In genomic region chr12:60185060-60185459, GRCh38 we compare ENCODE assay signal across 28 cellular contexts.
"Had no signal": no experiment of that assay in that cellular context is flagged by ENCODE, and none has a peak within 500 bp of the region (broad histone marks: within the 10 kb centered on the region; RNA-seq: fewer than 3 reads in every experiment).

No MANE protein-coding gene starts in this region.

- FAIRE-seq: colon, endometrium, endothelial cell of umbilical vein, frontal cortex had no signal

- H3K27me3 ChIP-seq: colonic mucosa, dorsolateral prefrontal cortex, esophagus muscularis mucosa, esophagus squamous epithelium, foreskin keratinocyte, gastrocnemius medialis, gastroesophageal sphincter, heart left ventricle, heart right ventricle had no signal

- H3K27ac ChIP-seq: colonic mucosa, coronary artery, dorsolateral prefrontal cortex, epithelial cell of prostate, esophagus muscularis mucosa, esophagus squamous epithelium, foreskin keratinocyte, gastrocnemius medialis, gastroesophageal sphincter, heart left ventricle, heart right ventricle had no signal

- H3K4me3 ChIP-seq: colonic mucosa, coronary artery, dorsolateral prefrontal cortex, esophagus muscularis mucosa, esophagus squamous epithelium, gastrocnemius medialis, gastroesophageal sphincter, heart left ventricle, heart right ventricle had no signal

- DNase-seq: colonic mucosa; cortex of kidney; dermis blood vessel endothelial cell; dorsolateral prefrontal cortex; effector CD4-positive, alpha-beta T cell; effector CD8-positive, alpha-beta T cell; effector memory CD4-positive, alpha-beta T cell; effector memory CD8-positive, alpha-beta T cell; endodermal cell; erythroblast; esophagus squamous epithelium; foreskin fibroblast; foreskin keratinocyte; foreskin melanocyte; gastrocnemius medialis; glutamatergic neuron; head of caudate nucleus; heart left ventricle; heart right ventricle had no signal

- H3K36me3 ChIP-seq: colonic mucosa, esophagus muscularis mucosa, esophagus squamous epithelium, gastrocnemius medialis, gastroesophageal sphincter, heart left ventricle, heart right ventricle had no signal

- H3K9me3 ChIP-seq: colonic mucosa, esophagus muscularis mucosa, esophagus squamous epithelium, gastrocnemius medialis had no signal

- ATAC-seq: effector memory CD8-positive, alpha-beta T cell; esophagus mucosa; foreskin keratinocyte; gastrocnemius medialis; gastroesophageal sphincter; heart left ventricle; heart right ventricle had no signal

- H3K4me1 ChIP-seq: colonic mucosa, esophagus muscularis mucosa, esophagus squamous epithelium, foreskin keratinocyte, gastrocnemius medialis, gastroesophageal sphincter, heart left ventricle, heart right ventricle had no signal
